12 cellular contexts compared by ENCODE assay signal in genomic region chr10:86411852-86412550, GRCh38. TPM values are rescaled to one million over a fixed set of nuclear protein-coding genes. Genes with fewer than 3 reads are reported as not detected.
DNase-seq lines count a peak whose midpoint lies in the region; FAIRE-seq and TF ChIP-seq lines count a peak whose summit lies in the region.
"Had no signal": no experiment of that assay in that cellular context is flagged by ENCODE, and none has a peak within 500 bp of the region (broad histone marks: within the 10 kb centered on the region; RNA-seq: fewer than 3 reads in every experiment).

No MANE protein-coding gene starts in this region.

- H3K4me3 ChIP-seq in Jurkat, Clone E6-1 (ENCODE audit: low read length): peak overlapping the region; percentile 4; the same call in 1 of the 2 replicates
- no peak overlapping the region for H3K4me3 ChIP-seq in skin epidermis

- H3K9me3 Mint-ChIP-seq in chondrocyte (ENCODE audit: low read depth) (peaks cover 7% of the 10 kb centered on the region), endothelial cell (ENCODE audit: unreplicated experiment) (no peaks in the 10 kb centered on the region)

- H3K36me3 Mint-ChIP-seq in chondrocyte (ENCODE audit: low read depth): peaks cover 2% of the 10 kb centered on the region
- H3K36me3 Mint-ChIP-seq in endothelial cell (ENCODE audit: low read depth, unreplicated experiment): no peaks in the 10 kb centered on the region

- H3K4me1 Mint-ChIP-seq in chondrocyte (ENCODE audit: low read depth): peaks cover 48% of the 10 kb centered on the region
- peaks cover 8% of the 10 kb centered on the region for H3K4me1 Mint-ChIP-seq in endothelial cell (ENCODE audit: unreplicated experiment)

- no peak for DNase-seq in GM19239 (ENCODE audit: insufficient read length, low spot score)
- peak; percentile 71 for DNase-seq in Jurkat, Clone E6-1 (ENCODE audit: low read depth, low spot score)
- no peak for DNase-seq in chondrocyte (ENCODE audit: low spot score)
- DNase-seq in GM03348 (ENCODE audit: low spot score): no peak
- DNase-seq in iPS-NIHi11 (ENCODE audit: low spot score): no peak
- no peak for DNase-seq in endothelial cell (ENCODE audit: low spot score)
- DNase-seq: NCI-H2081, SHP77 treated with DMSO at 0.1 percent for 48 hours had no signal

- H3K27ac Mint-ChIP-seq in chondrocyte (ENCODE audit: unreplicated experiment): peak overlapping the region; percentile 88
- H3K27ac Mint-ChIP-seq in endothelial cell (ENCODE audit: unreplicated experiment): no peak overlapping the region

- H3K4me3 Mint-ChIP-seq in chondrocyte (ENCODE audit: unreplicated experiment) (no peak overlapping the region), endothelial cell (ENCODE audit: unreplicated experiment) (no peak overlapping the region)

- peak overlapping the region in 14 of 21 experiments; percentile 24 to 83 (median 54) for H3K27ac ChIP-seq in skin epidermis

- H3K27me3 Mint-ChIP-seq in chondrocyte (ENCODE audit: low read depth): no peaks in the 10 kb centered on the region
- H3K27me3 Mint-ChIP-seq in endothelial cell (ENCODE audit: unreplicated experiment): no peaks in the 10 kb centered on the region

- FAIRE-seq in GM19239 (lab: Jason Lieb, UNC): peak; percentile 62
- FAIRE-seq: G401.6, keratinocyte, small intestine had no signal

- TF ChIP-seq CTCF in chondrocyte (IDR thresholded peaks at IDR 0.05): no peak
- no peak for TF ChIP-seq CTCF in endothelial cell (IDR thresholded peaks at IDR 0.05; ENCODE audit: unreplicated experiment)

RNA-seq across cellular contexts. Expression of gene GRID1, which starts 45.4 kb away (rescaled TPM):
- polyA plus RNA-seq in Jurkat, Clone E6-1 (2012; ENCODE audit: insufficient read depth, insufficient read length): 0.53 TPM
- total RNA-seq in chondrocyte (0.60 to 2.2 TPM (median 0.62 TPM) in 3 replicates), endothelial cell (ENCODE audit: unreplicated experiment) (0.26 TPM)
